2 cellular contexts compared by ENCODE assay signal in the genomic region with DNA sequence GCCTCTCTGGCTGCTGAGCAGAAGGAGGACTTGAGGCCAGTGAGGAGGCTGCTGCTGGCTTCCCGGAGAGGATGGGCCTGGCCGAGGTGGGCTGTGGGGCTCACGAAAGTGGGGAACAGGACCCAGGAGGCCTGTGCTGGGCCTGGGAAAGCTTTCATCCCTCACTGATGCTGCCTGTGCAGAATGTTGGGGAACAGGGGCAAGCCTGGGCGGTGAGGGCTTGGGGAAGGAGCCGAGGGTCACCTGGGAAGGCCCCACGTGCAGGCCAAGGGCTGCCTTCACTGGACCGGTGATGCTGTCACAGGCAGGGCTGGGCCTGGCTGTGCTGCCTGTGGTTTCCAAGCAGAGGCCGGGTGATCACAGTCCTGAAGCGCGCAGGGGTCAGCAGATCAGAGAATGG.
A peak's percentile ranks its signal among the peaks of the same experiment; 100 is the strongest.
TF ChIP-seq lines count a peak whose summit lies in the region.

No MANE protein-coding gene starts in this region.

TF ChIP-seq in WTC11, 78 proteins besides CTCF, POLR2A, EP300 and RAD21:
- TF ChIP-seq SMAD3 (CRISPR knock-in tag; IDR thresholded peaks at IDR 0.05; ENCODE audit: borderline replicate concordance) (no peak), ETV6 (CRISPR knock-in tag; IDR thresholded peaks at IDR 0.05) (no peak), FOXK1 (CRISPR knock-in tag; IDR thresholded peaks at IDR 0.05) (no peak), EMX1 (CRISPR knock-in tag; IDR thresholded peaks at IDR 0.05) (no peak), RORB (CRISPR knock-in tag; IDR thresholded peaks at IDR 0.05) (no peak), ZNF121 (CRISPR knock-in tag; IDR thresholded peaks at IDR 0.05) (no peak), MYBL2 (CRISPR knock-in tag; IDR thresholded peaks at IDR 0.05) (no peak)
- TF ChIP-seq, protein P1, sequence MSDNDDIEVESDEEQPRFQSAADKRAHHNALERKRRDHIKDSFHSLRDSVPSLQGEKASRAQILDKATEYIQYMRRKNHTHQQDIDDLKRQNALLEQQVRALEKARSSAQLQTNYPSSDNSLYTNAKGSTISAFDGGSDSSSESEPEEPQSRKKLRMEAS (CRISPR knock-in tag; IDR thresholded peaks at IDR 0.05): no peak
- TF ChIP-seq, protein P2, sequence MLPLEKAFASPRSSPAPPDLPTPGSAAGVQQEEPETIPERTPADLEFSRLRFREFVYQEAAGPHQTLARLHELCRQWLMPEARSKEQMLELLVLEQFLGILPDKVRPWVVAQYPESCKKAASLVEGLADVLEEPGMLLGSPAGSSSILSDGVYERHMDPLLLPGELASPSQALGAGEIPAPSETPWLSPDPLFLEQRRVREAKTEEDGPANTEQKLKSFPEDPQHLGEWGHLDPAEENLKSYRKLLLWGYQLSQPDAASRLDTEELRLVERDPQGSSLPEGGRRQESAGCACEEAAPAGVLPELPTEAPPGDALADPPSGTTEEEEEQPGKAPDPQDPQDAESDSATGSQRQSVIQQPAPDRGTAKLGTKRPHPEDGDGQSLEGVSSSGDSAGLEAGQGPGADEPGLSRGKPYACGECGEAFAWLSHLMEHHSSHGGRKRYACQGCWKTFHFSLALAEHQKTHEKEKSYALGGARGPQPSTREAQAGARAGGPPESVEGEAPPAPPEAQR (CRISPR knock-in tag; IDR thresholded peaks at IDR 0.05): no peak

TF ChIP-seq in HepG2, 621 proteins besides CTCF, POLR2A, EP300 and RAD21:
- TF ChIP-seq GPN1 (CRISPR knock-in tag; IDR thresholded peaks at IDR 0.05; ENCODE audit: borderline replicate concordance): no peak
- peak; percentile 56 for TF ChIP-seq AGO2 (optimal IDR thresholded peaks at IDR 0.05; ENCODE audit: low read depth, low read length)
